In the genomic region with DNA sequence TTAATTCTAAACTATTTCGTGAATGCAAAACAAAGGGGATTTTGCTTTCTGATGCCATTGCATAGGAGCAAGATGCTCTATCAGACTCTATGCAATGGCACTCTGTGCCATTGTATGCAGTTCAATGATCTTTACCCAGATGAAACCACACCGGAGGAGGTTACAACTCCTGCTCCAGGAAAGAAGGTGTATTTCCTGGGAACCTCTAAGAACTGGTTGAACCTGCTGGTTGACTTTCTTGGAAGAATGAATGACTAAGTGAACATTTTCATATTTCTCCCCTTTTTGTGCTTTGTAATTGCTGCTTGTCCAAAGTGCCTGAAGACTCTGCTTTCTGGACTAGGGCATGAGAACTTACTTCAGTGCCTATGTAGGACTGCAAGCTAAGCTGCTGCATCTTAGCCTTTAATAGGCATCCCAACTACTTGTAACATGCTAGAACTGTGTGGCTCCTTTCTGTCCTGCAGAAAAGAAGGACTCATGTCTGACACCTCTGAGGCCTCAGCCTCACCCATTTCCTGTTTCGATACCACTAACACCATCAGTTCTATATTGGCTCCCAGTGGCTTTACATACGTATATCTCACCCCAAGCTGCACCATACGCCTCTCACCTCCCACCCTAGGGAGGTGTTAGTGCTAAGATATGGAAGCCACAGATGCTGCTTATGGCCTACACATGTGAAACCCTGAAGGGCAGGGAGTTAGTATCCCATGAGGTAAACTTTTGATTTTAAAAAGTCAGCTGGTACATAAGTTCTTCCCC, we compare ENCODE assay signal across 9 cellular contexts.
DNase-seq lines count a peak whose midpoint lies in the region; ATAC-seq and TF ChIP-seq lines count a peak whose summit lies in the region.
"Had no signal": no experiment of that assay in that cellular context is flagged by ENCODE, and none has a peak within 500 bp of the region (broad histone marks: within the 10 kb centered on the region; RNA-seq: fewer than 3 reads in every experiment).

No MANE protein-coding gene starts in this region.

- TF ChIP-seq POLR2A in NB4 (IDR thresholded peaks at IDR 0.05; ENCODE audit: extremely low read depth, insufficient read length) (no peak), right lobe of liver (IDR thresholded peaks at IDR 0.05) (no peak)

- DNase-seq in NB4 (ENCODE audit: low read depth) (peak; percentile 67), left colon (peak in 1 of 2 donors; percentile 42), COR-L47 (lab: John Stamatoyannopoulos, UW) (no peak), right lobe of liver (no peak), NCI-H774 (lab: John Stamatoyannopoulos, UW) (no peak), substantia nigra (lab: John Stamatoyannopoulos, UW) (no peak)

- TF ChIP-seq CTCF in NB4 (IDR thresholded peaks at IDR 0.05; ENCODE audit: low read depth, low read length) = no peak
- TF ChIP-seq CTCF in right lobe of liver (IDR thresholded peaks at IDR 0.05) = no peak

- H3K9me3 ChIP-seq in right lobe of liver = no peaks in the 10 kb centered on the region

- H3K27me3 ChIP-seq in right lobe of liver = no peaks in the 10 kb centered on the region
- H3K27me3 ChIP-seq: cardiac muscle cell had no signal

- H3K4me1 ChIP-seq in right lobe of liver = peaks cover 0 to 22% (median 2%) of the 10 kb centered on the region in 4 donors

- H3K27ac ChIP-seq in right lobe of liver (no peak overlapping the region), substantia nigra (ENCODE audit: low read depth, low read length, poor library complexity, severe bottlenecking) (no peak overlapping the region)
- H3K27ac ChIP-seq: cardiac muscle cell had no signal

- no peaks in the 10 kb centered on the region for H3K36me3 ChIP-seq in right lobe of liver
- H3K36me3 ChIP-seq: cardiac muscle cell had no signal

- H3K4me3 ChIP-seq in NB4 (ENCODE audit: low read depth, low read length) (no peak overlapping the region), right lobe of liver (no peak overlapping the region)
- H3K4me3 ChIP-seq: cardiac muscle cell had no signal

- intact Hi-C loops in left colon (cut with DNase I, micrococcal nuclease) (no loop called here), right lobe of liver (cut with DNase I) (no loop called here)

- ATAC-seq in GM18870 (IDR thresholded peaks at IDR 0.05; ENCODE audit: unreplicated experiment) = peak; percentile 96
- peak; percentile 93 for ATAC-seq in HG02588 (IDR thresholded peaks at IDR 0.05; ENCODE audit: unreplicated experiment)
- ATAC-seq in left colon = peak; percentile 83
- no peak for ATAC-seq in right lobe of liver

- 71% methylated on average over 5 of the region's 5 CpGs for WGBS in right lobe of liver (ENCODE audit: insufficient coverage, low coverage, low lambda C conversion rate, missing lambda C conversion rate)

Comparison
In these comparisons a context has a peak if more than half of its experiments do, and no peak if none do; other contexts are left out.
1. ATAC-seq: peak in GM18870 (single experiment), HG02588 (single experiment) and left colon (single experiment); none in right lobe of liver (0 of 4).